Comparison of ENCODE assay signal across 24 cellular contexts in genomic region chr2:195162194-195162593, GRCh38.
DNase-seq lines count a peak whose midpoint lies in the region; TF ChIP-seq lines count a peak whose summit lies in the region.
"Had no signal": no experiment of that assay in that cellular context is flagged by ENCODE, and none has a peak within 500 bp of the region (broad histone marks: within the 10 kb centered on the region; RNA-seq: fewer than 3 reads in every experiment).

No MANE protein-coding gene starts in this region.

- H3K4me3 Mint-ChIP-seq in type B pancreatic cell = no peak overlapping the region
- H3K4me3 Mint-ChIP-seq: B cell; CD14-positive monocyte; CD4-positive, alpha-beta memory T cell; CD4-positive, CD25-positive, alpha-beta regulatory T cell; CD8-positive, alpha-beta memory T cell had no signal

- peak overlapping the region; percentile 54 for H2AFZ ChIP-seq in smooth muscle cell (ENCODE audit: low read depth)

- no peaks in the 10 kb centered on the region for H4K20me1 ChIP-seq in smooth muscle cell (ENCODE audit: low read depth)
- H4K20me1 ChIP-seq: BLaER1 had no signal

- H3K27ac Mint-ChIP-seq in type B pancreatic cell = no peak overlapping the region
- H3K27ac Mint-ChIP-seq: B cell; CD14-positive monocyte; CD4-positive, alpha-beta memory T cell; CD4-positive, CD25-positive, alpha-beta regulatory T cell; CD8-positive, alpha-beta memory T cell had no signal

- H3K27me3 ChIP-seq in BE2C (no peaks in the 10 kb centered on the region; the same call in 1 of the 2 replicates), smooth muscle cell (ENCODE audit: low read depth) (no peaks in the 10 kb centered on the region)
- H3K27me3 ChIP-seq: BLaER1 had no signal

- H3K4me1 ChIP-seq in BE2C (no peaks in the 10 kb centered on the region; the same call in 1 of the 2 replicates), smooth muscle cell (ENCODE audit: low read depth) (no peaks in the 10 kb centered on the region)
- H3K4me1 ChIP-seq: A549, BLaER1 had no signal

- no peak overlapping the region for H3K4me2 ChIP-seq in smooth muscle cell
- H3K4me2 ChIP-seq: A549, BLaER1 had no signal

- no peaks in the 10 kb centered on the region for H3K4me1 Mint-ChIP-seq in type B pancreatic cell (ENCODE audit: unreplicated experiment)
- H3K4me1 Mint-ChIP-seq: B cell; CD14-positive monocyte; CD4-positive, alpha-beta memory T cell; CD4-positive, CD25-positive, alpha-beta regulatory T cell; CD8-positive, alpha-beta memory T cell had no signal

- 40% methylated on average over 3 of the region's 3 CpGs for WGBS in smooth muscle cell (ENCODE audit: low lambda C conversion rate)

- H3K79me2 ChIP-seq in smooth muscle cell (ENCODE audit: low read depth) = no peaks in the 10 kb centered on the region

- no peaks in the 10 kb centered on the region for H3K27me3 Mint-ChIP-seq in type B pancreatic cell
- H3K27me3 Mint-ChIP-seq: B cell; CD4-positive, CD25-positive, alpha-beta regulatory T cell had no signal

- TF ChIP-seq CTCF in BE2C (IDR thresholded peaks at IDR 0.05; ENCODE audit: low read depth, low read length) = no peak
- no peak for TF ChIP-seq CTCF in smooth muscle cell (IDR thresholded peaks at IDR 0.05; ENCODE audit: borderline replicate concordance, insufficient read depth, poor library complexity, severe bottlenecking)
- no peak for TF ChIP-seq CTCF in type B pancreatic cell (conservative IDR thresholded peaks at IDR 0.05)

- H3K36me3 ChIP-seq in BE2C = no peaks in the 10 kb centered on the region
- H3K36me3 ChIP-seq in smooth muscle cell (ENCODE audit: low read depth) = no peaks in the 10 kb centered on the region
- H3K36me3 ChIP-seq: BLaER1 had no signal

- peak overlapping the region; percentile 5; the same call in 1 of the 2 replicates for H3K4me3 ChIP-seq in BE2C (ENCODE audit: low read depth, low read length)
- no peak overlapping the region for H3K4me3 ChIP-seq in smooth muscle cell
- H3K4me3 ChIP-seq: A549, BLaER1, GM12878 had no signal

- H3K9ac ChIP-seq in smooth muscle cell (ENCODE audit: low read depth) = no peak overlapping the region
- H3K9ac ChIP-seq: BLaER1 had no signal

- H3F3A ChIP-seq in smooth muscle cell (ENCODE audit: low read depth) = no peaks in the 10 kb centered on the region

- peak; percentile 30 for DNase-seq in BE2C
- peak; percentile 5 for DNase-seq in dedifferentiated amniotic fluid mesenchymal stem cell (ENCODE audit: extremely low spot score)
- DNase-seq in smooth muscle cell (lab: John Stamatoyannopoulos, UW; ENCODE audit: unreplicated experiment) = no peak
- DNase-seq in type B pancreatic cell (ENCODE audit: extremely low spot score, unreplicated experiment) = no peak
- no peak for DNase-seq in amniotic stem cell (lab: John Stamatoyannopoulos, UW)
- DNase-seq: AML-193; C1 segment of cervical spinal cord; CD4-positive, alpha-beta memory T cell; CD4-positive, CD25-positive, alpha-beta regulatory T cell; CD8-positive, alpha-beta memory T cell; COR-L47; DMS 273 treated with DMSO at 0.1 percent for 48 hours; DMS153; DMS53; DMS79; DND-41; EL; GDM1 had no signal

- H3K9me3 ChIP-seq in BE2C (no peaks in the 10 kb centered on the region), smooth muscle cell (replicated peaks; ENCODE audit: low read depth) (no peaks in the 10 kb centered on the region)
- H3K9me3 ChIP-seq: A549 had no signal

- no peaks in the 10 kb centered on the region for H3K36me3 Mint-ChIP-seq in type B pancreatic cell
- H3K36me3 Mint-ChIP-seq: CD14-positive monocyte; CD4-positive, alpha-beta memory T cell; CD4-positive, CD25-positive, alpha-beta regulatory T cell; CD8-positive, alpha-beta memory T cell had no signal

- H3K27ac ChIP-seq in smooth muscle cell (ENCODE audit: low read depth) = no peak overlapping the region
- H3K27ac ChIP-seq: 22Rv1, A549, BLaER1 had no signal

- no peaks in the 10 kb centered on the region for H3K9me3 Mint-ChIP-seq in type B pancreatic cell
- H3K9me3 Mint-ChIP-seq: CD8-positive, alpha-beta memory T cell had no signal

Comparison
In these comparisons a context has a peak if more than half of its experiments do, and no peak if none do; other contexts are left out.
1. DNase-seq: peak in BE2C (single experiment) and dedifferentiated amniotic fluid mesenchymal stem cell (single experiment); none in smooth muscle cell (single experiment), type B pancreatic cell (single experiment) and amniotic stem cell (single experiment).